ENCODE assay signal across 7 cellular contexts in genomic region chr22:43014062-43014875, GRCh38. TPM values are rescaled to one million over a fixed set of nuclear protein-coding genes. Genes with fewer than 3 reads are reported as not detected.
DNase-seq lines count a peak whose midpoint lies in the region; ATAC-seq and TF ChIP-seq lines count a peak whose summit lies in the region.

No MANE protein-coding gene starts in this region.

- TF ChIP-seq POLR2A in GM18505 (IDR thresholded peaks at IDR 0.05; ENCODE audit: borderline replicate concordance, extremely low read depth, insufficient read depth, insufficient read length) (peak; percentile 31), testis (IDR thresholded peaks at IDR 0.05) (no peak)

- peak overlapping the region; percentile 70 for H3K9ac ChIP-seq in duodenal mucosa (ENCODE audit: low read depth in 1 of 2, low read length in 2 of 2)

- peak; percentile 22 for ATAC-seq in GM18505 (IDR thresholded peaks at IDR 0.05; ENCODE audit: unreplicated experiment)

- H3K36me3 ChIP-seq in duodenal mucosa (ENCODE audit: control insufficient read depth in 1 of 2, insufficient read depth in 2 of 2, low read length in 2 of 2) = no peaks in the 10 kb centered on the region
- H3K36me3 ChIP-seq in mesodermal cell (ENCODE audit: control insufficient read depth, insufficient read depth, low read length) = peaks cover 6% of the 10 kb centered on the region
- H3K36me3 ChIP-seq in testis (ENCODE audit: low read depth, missing control alignments) = no peaks in the 10 kb centered on the region

- H3K27ac ChIP-seq in duodenal mucosa (ENCODE audit: low read depth, low read length) = peak overlapping the region; percentile 20
- peak overlapping the region; percentile 67 for H3K27ac ChIP-seq in mesodermal cell (ENCODE audit: low read depth, low read length, severe bottlenecking)
- H3K27ac ChIP-seq in testis = peak overlapping the region; percentile 63 to 77

- H3K9me3 ChIP-seq in duodenal mucosa (ENCODE audit: control insufficient read depth in 1 of 2, low read length in 2 of 2) = no peaks in the 10 kb centered on the region
- H3K9me3 ChIP-seq in mesodermal cell (ENCODE audit: control insufficient read depth, low read length) = no peaks in the 10 kb centered on the region
- H3K9me3 ChIP-seq in testis = no peaks in the 10 kb centered on the region

- H3K4me1 ChIP-seq in duodenal mucosa (ENCODE audit: control insufficient read depth in 1 of 2, insufficient read depth in 2 of 2, low read length in 2 of 2) (peaks cover 31% of the 10 kb centered on the region in 2 donors), mesodermal cell (ENCODE audit: control insufficient read depth, insufficient read depth, low read length, poor library complexity, severe bottlenecking) (peaks cover 17% of the 10 kb centered on the region), testis (peaks cover 13% of the 10 kb centered on the region)

- no peak for TF ChIP-seq CTCF in WI38 (IDR thresholded peaks at IDR 0.05; ENCODE audit: low read depth, low read length)
- no peak for TF ChIP-seq CTCF in testis (IDR thresholded peaks at IDR 0.05)

- H3K4me3 ChIP-seq in WI38 (ENCODE audit: low read depth, low read length) (peak overlapping the region; percentile 86), duodenal mucosa (ENCODE audit: low read depth in 1 of 2, low read length in 2 of 2) (peak overlapping the region; percentile 81 to 92), mesodermal cell (ENCODE audit: extremely low read depth, insufficient read depth, low read length, poor library complexity, severe bottlenecking) (peak overlapping the region; percentile 96), testis (peak overlapping the region; percentile 84 to 93)

- H3K27me3 ChIP-seq in duodenal mucosa (ENCODE audit: control insufficient read depth in 1 of 2, insufficient read depth in 2 of 2, low read length in 2 of 2) = no peaks in the 10 kb centered on the region
- no peaks in the 10 kb centered on the region for H3K27me3 ChIP-seq in testis

- intact Hi-C loops in testis (cut with DNase I; ENCODE audit: low total_unique reads) = no loop called here

- DNase-seq in HK-2 (ENCODE audit: unreplicated experiment) (peak; percentile 55), testis (peak; percentile 36), glomerular visceral epithelial cell (ENCODE audit: extremely low spot score) (no peak)

- 0 to 2% methylated on average over 19 to 25 of the region's 47 CpGs for WGBS in mesodermal cell (ENCODE audit: insufficient coverage in 2 of 2), 2 experiments
- 0 to 1% methylated on average over 35 to 43 of the region's 47 CpGs for WGBS in testis, 2 donors

RNA-seq across cellular contexts. Expression of gene PACSIN2, which starts 0.7 kb away (rescaled TPM):
- polyA plus RNA-seq in mesodermal cell (2013, experiment 1 of 2) = 63.4 TPM
- 61.9 TPM for polyA plus RNA-seq in mesodermal cell (2013, experiment 2 of 2)
- total RNA-seq in testis = 10 to 100 TPM; 43.6 to 45.6 TPM
- 43.5 TPM for polyA plus RNA-seq in testis (ENCODE audit: insufficient read depth, low read depth, low replicate concordance)

Comparison
In these comparisons a context has a peak if more than half of its experiments do, and no peak if none do; other contexts are left out.
1. H3K27ac ChIP-seq: peak in every context shown above with its lines; median percentile 70 in testis; 67 in mesodermal cell; 20 in duodenal mucosa.